Comparison of ENCODE assay signal across 1 cellular context in genomic region chr11:10716543-10717259, GRCh38.
A peak's percentile ranks its signal among the peaks of the same experiment; 100 is the strongest.
TF ChIP-seq lines count a peak whose summit lies in the region.

No MANE protein-coding gene starts in this region.

TF ChIP-seq in K562, 482 proteins besides CTCF, POLR2A, EP300 and RAD21 (continues in another document):
- TF ChIP-seq PCBP2 (IDR thresholded peaks at IDR 0.05; ENCODE audit: low read depth, low read length, poor library complexity, severe bottlenecking) (no peak), KAT2B (IDR thresholded peaks at IDR 0.05; ENCODE audit: low read depth, low read length) (no peak), CREB3L1 (IDR thresholded peaks at IDR 0.05; ENCODE audit: borderline replicate concordance, low read depth) (no peak), NR2C2 (CRISPR knock-in tag; IDR thresholded peaks at IDR 0.05) (no peak), NR2C2 (tag; IDR thresholded peaks at IDR 0.05) (no peak), ZBTB33 (CRISPR knock-in tag; IDR thresholded peaks at IDR 0.05) (peak; percentile 89), CTBP1 (IDR thresholded peaks at IDR 0.05; ENCODE audit: borderline replicate concordance) (no peak), RCOR1 (IDR thresholded peaks at IDR 0.05; ENCODE audit: borderline replicate concordance in 1 of 2, low read depth in 2 of 2, low read length in 2 of 2) (peak in 1 of 2 experiments; percentile 16; a peak in 1 of 4 replicates), NFYB (IDR thresholded peaks at IDR 0.05; ENCODE audit: extremely low read depth, insufficient read length) (peak; percentile 79), ZFX (CRISPR knock-in tag; IDR thresholded peaks at IDR 0.05) (no peak), DDX20 (tag; IDR thresholded peaks at IDR 0.05; ENCODE audit: low read depth) (no peak), ZNF584 (CRISPR knock-in tag; IDR thresholded peaks at IDR 0.05; ENCODE audit: low read depth) (peak; percentile 71), CTCFL (IDR thresholded peaks at IDR 0.05; ENCODE audit: borderline replicate concordance, insufficient read depth, low read depth, low read length, poor library complexity, severe bottlenecking) (no peak), BCOR (IDR thresholded peaks at IDR 0.05) (no peak), ID3 (CRISPR knock-in tag; IDR thresholded peaks at IDR 0.05) (no peak), ID3 (tag; IDR thresholded peaks at IDR 0.05) (0 out of 2 replicates have a peak, but pooled peaks have one; percentile 43), HBP1 (CRISPR knock-in tag; IDR thresholded peaks at IDR 0.05) (no peak), RNF2 (IDR thresholded peaks at IDR 0.05) (no peak), ZMIZ1 (IDR thresholded peaks at IDR 0.05; ENCODE audit: low read depth in 2 of 2, low read length in 2 of 2) (no peak), TEAD4 (IDR thresholded peaks at IDR 0.05; ENCODE audit: low read length) (no peak), TEAD4 (CRISPR knock-in tag; IDR thresholded peaks at IDR 0.05; ENCODE audit: borderline replicate concordance) (no peak), ATF2 (CRISPR knock-in tag; IDR thresholded peaks at IDR 0.05) (no peak), MCM3 (IDR thresholded peaks at IDR 0.05) (no peak), KLF10 (CRISPR knock-in tag; IDR thresholded peaks at IDR 0.05) (no peak), RAD51 (IDR thresholded peaks at IDR 0.05; ENCODE audit: borderline replicate concordance, low read depth) (peak; percentile 77), ZNF592 (IDR thresholded peaks at IDR 0.05) (peak; percentile 57; the same call in 1 of the 2 replicates), THRB (CRISPR knock-in tag; conservative IDR thresholded peaks at IDR 0.05) (no peak), ZNF644 (tag; IDR thresholded peaks at IDR 0.05; ENCODE audit: low read depth) (no peak), IRF9 (tag; IDR thresholded peaks at IDR 0.05) (no peak), MLLT1 (IDR thresholded peaks at IDR 0.05) (no peak), GATA2 (CRISPR knock-in tag; IDR thresholded peaks at IDR 0.05) (no peak), U2AF1 (optimal IDR thresholded peaks at IDR 0.05; ENCODE audit: low read depth, low read length) (no peak), MYBL2 (IDR thresholded peaks at IDR 0.05; ENCODE audit: low read depth) (no peak), MYBL2 (CRISPR knock-in tag; IDR thresholded peaks at IDR 0.05; ENCODE audit: borderline replicate concordance) (no peak), ZNF778 (CRISPR knock-in tag; IDR thresholded peaks at IDR 0.05) (no peak), TCFL5 (CRISPR knock-in tag; conservative IDR thresholded peaks at IDR 0.05) (no peak)
